In genomic region chr5:163887854-163888253, GRCh38 we compare ENCODE assay signal across 32 cellular contexts.
"Had no signal": no experiment of that assay in that cellular context is flagged by ENCODE, and none has a peak within 500 bp of the region (broad histone marks: within the 10 kb centered on the region; RNA-seq: fewer than 3 reads in every experiment).

No MANE protein-coding gene starts in this region.

- DNase-seq: activated effector memory CD4-positive, alpha-beta T cell treated with anti-CD3 and anti-CD28 coated beads, Interleukin-2, amount 50 U/mL, for 16 hours; activated effector memory CD4-positive, alpha-beta T cell treated with Interleukin-2 at 50 U/mL for 16 hours; activated gamma-delta T cell; activated gamma-delta T cell treated with Interleukin-2 at 50 U/mL for 16 hours; activated naive CD4-positive, alpha-beta T cell; activated naive CD4-positive, alpha-beta T cell treated with anti-CD3 and anti-CD28 coated beads for 36 hours; activated naive CD4-positive, alpha-beta T cell treated with anti-CD3 and anti-CD28 coated beads, Interleukin-2, amount 10 ng/mL, durations not matched to agents 7 days and 5 days; activated naive CD4-positive, alpha-beta T cell treated with anti-CD3 and anti-CD28 coated beads, Interleukin-2, amount 50 U/mL, for 16 hours; activated naive CD4-positive, alpha-beta T cell treated with Interleukin-2 at 50 U/mL for 16 hours; activated naive CD8-positive, alpha-beta T cell treated with anti-CD3 and anti-CD28 coated beads for 36 hours; activated naive CD8-positive, alpha-beta T cell treated with anti-CD3 and anti-CD28 coated beads, Interleukin-2, amount 10 ng/mL, durations not matched to agents 7 days and 5 days; activated naive CD8-positive, alpha-beta T cell treated with anti-CD3 and anti-CD28 coated beads, Interleukin-2, amount 50 U/mL, for 24 hours; activated T-cell treated with anti-CD3 and anti-CD28 coated beads, Interleukin-2, amount 50 U/mL, for 1 hour; activated T-cell treated with anti-CD3 and anti-CD28 coated beads, Interleukin-2, amount 50 U/mL, for 24 hours; activated T-cell treated with anti-CD3 and anti-CD28 coated beads, Interleukin-2, amount 50 U/mL, for 4 hours; activated T-cell treated with anti-CD3 and anti-CD28 coated beads, Interleukin-2, amount 50 U/mL, for 48 hours; activated T-cell treated with anti-CD3 and anti-CD28 coated beads, Interleukin-2, amount 50 U/mL, for 72 hours; adrenal gland; amniotic stem cell; amygdala; anterior cingulate cortex; aorta; body of pancreas; brain microvascular endothelial cell; caudate nucleus; central memory CD4-positive, alpha-beta T cell; cerebellar nuclear complex had no signal

- H3K36me3 ChIP-seq: adrenal gland, ascending aorta, brain microvascular endothelial cell, breast epithelium, cardiac muscle cell had no signal

- H3K9me3 ChIP-seq: adrenal gland, ascending aorta, body of pancreas, breast epithelium had no signal

- H3K4me1 ChIP-seq: adrenal gland, ascending aorta, body of pancreas, breast epithelium had no signal

- ATAC-seq: activated naive CD4-positive, alpha-beta T cell treated with anti-CD3 and anti-CD28 coated beads, Interleukin-2, amount 50 U/mL, for 72 hours; activated naive CD8-positive, alpha-beta T cell treated with anti-CD3 and anti-CD28 coated beads, Interleukin-2, amount 50 U/mL, for 24 hours; activated T-cell treated with anti-CD3 and anti-CD28 coated beads, Interleukin-2, amount 50 U/mL, for 4 hours; activated T-cell treated with anti-CD3 and anti-CD28 coated beads, Interleukin-2, amount 50 U/mL, for 72 hours; activated T-helper 17 cell treated with anti-CD3 and anti-CD28 coated beads, Interleukin-2, amount 50 U/mL, for 72 hours; body of pancreas had no signal

- H3K4me3 ChIP-seq: adrenal gland, ascending aorta, body of pancreas, breast epithelium, cardiac muscle cell had no signal
